In genomic region chr3:30826381-30827061, GRCh38 we compare ENCODE assay signal across 14 cellular contexts.
DNase-seq lines count a peak whose midpoint lies in the region; ATAC-seq, FAIRE-seq and TF ChIP-seq lines count a peak whose summit lies in the region.
"Had no signal": no experiment of that assay in that cellular context is flagged by ENCODE, and none has a peak within 500 bp of the region (broad histone marks: within the 10 kb centered on the region; RNA-seq: fewer than 3 reads in every experiment).

No MANE protein-coding gene starts in this region.

- intact Hi-C loops in endothelial cell of umbilical vein (cut with micrococcal nuclease) = no loop called here

- TF ChIP-seq CTCF in endothelial cell of umbilical vein (IDR thresholded peaks at IDR 0.05; ENCODE audit: extremely low read depth in 1 of 2, insufficient read depth in 1 of 2, low read depth in 1 of 2, low read length in 2 of 2) = no peak

- DNase-seq in Daoy (ENCODE audit: low read depth) (peak; percentile 1), NCI-H446 (lab: John Stamatoyannopoulos, UW) (peak; percentile 87 to 95), endothelial cell of umbilical vein (ENCODE audit: low read depth, low spot score) (peak; percentile 20), myocyte (ENCODE audit: low read depth) (peak; percentile 87), HT-29 (ENCODE audit: low spot score) (no peak), hippocampal formation (lab: John Stamatoyannopoulos, UW) (no peak)
- DNase-seq: activated gamma-delta T cell treated with Interleukin-2 at 50 U/mL for 16 hours, brain microvascular endothelial cell, glutamatergic neuron, NCI-H2227 treated with DMSO at 0.1 percent for 48 hours, PC-9 had no signal

- no peak overlapping the region for H3K27ac ChIP-seq in endothelial cell of umbilical vein (ENCODE audit: insufficient read depth, low read depth, low read length)
- H3K27ac ChIP-seq: brain microvascular endothelial cell, PC-9 had no signal

- no peak for TF ChIP-seq POLR2A in endothelial cell of umbilical vein (IDR thresholded peaks at IDR 0.05; ENCODE audit: low read depth, low read length)

- no peaks in the 10 kb centered on the region for H4K20me1 ChIP-seq in endothelial cell of umbilical vein (replicated peaks; ENCODE audit: control insufficient read depth, extremely low read depth, insufficient read depth, low read length)

- POLR2A ChIA-PET in endothelial cell of umbilical vein (lab: Charles Lee) = no interaction called here

- peaks cover 5% of the 10 kb centered on the region for H3K4me1 ChIP-seq in endothelial cell of umbilical vein (ENCODE audit: control insufficient read depth, extremely low read depth, insufficient read depth, low read length)

- H3K4me3 ChIP-seq in endothelial cell of umbilical vein (replicated peaks in 1 of 3; ENCODE audit: insufficient read depth in 1 of 3, low read depth in 1 of 3, low read length in 3 of 3) = no peak overlapping the region
- H3K4me3 ChIP-seq: PC-9 had no signal

- H3K9ac ChIP-seq in endothelial cell of umbilical vein (replicated peaks; ENCODE audit: extremely low read depth, insufficient read depth, low read length) = no peak overlapping the region

- no peak overlapping the region for H3K4me2 ChIP-seq in endothelial cell of umbilical vein (ENCODE audit: insufficient read depth, low read length)
- H3K4me2 ChIP-seq: PC-9 had no signal

- ATAC-seq in GM19023 (IDR thresholded peaks at IDR 0.05; ENCODE audit: unreplicated experiment) = no peak
- no peak for ATAC-seq in HG02938 (IDR thresholded peaks at IDR 0.05; ENCODE audit: unreplicated experiment)
- ATAC-seq: WTC11 had no signal

- H3K9me3 ChIP-seq in endothelial cell of umbilical vein (replicated peaks; ENCODE audit: control insufficient read depth, insufficient read depth, low read length) = no peaks in the 10 kb centered on the region

- CTCF ChIA-PET in endothelial cell of umbilical vein (lab: Charles Lee) = no interaction called here

- no peaks in the 10 kb centered on the region for H3K79me2 ChIP-seq in endothelial cell of umbilical vein (ENCODE audit: control insufficient read depth, insufficient read depth, low read length)

- no peaks in the 10 kb centered on the region for H3K36me3 ChIP-seq in endothelial cell of umbilical vein (ENCODE audit: control insufficient read depth in 2 of 2, extremely low read depth in 1 of 2, insufficient read depth in 2 of 2, low read length in 2 of 2)
- H3K36me3 ChIP-seq: brain microvascular endothelial cell had no signal

- no peaks in the 10 kb centered on the region for H3K9me1 ChIP-seq in endothelial cell of umbilical vein (replicated peaks; ENCODE audit: control insufficient read depth, extremely low read depth, insufficient read depth, low read length)

- no peak overlapping the region for H2AFZ ChIP-seq in endothelial cell of umbilical vein (ENCODE audit: low read depth, low read length)
- H2AFZ ChIP-seq: PC-9 had no signal

- H3K27me3 ChIP-seq in endothelial cell of umbilical vein (ENCODE audit: control insufficient read depth in 2 of 2, insufficient read depth in 2 of 2, low read length in 2 of 2) = peaks cover 0 to 11% of the 10 kb centered on the region in 2 experiments
- H3K27me3 ChIP-seq: brain microvascular endothelial cell had no signal

- BruUV-seq in endothelial cell of umbilical vein (replicated peaks; lab: Mats Ljungman, UMichigan) = no TSS peak

- FAIRE-seq in endothelial cell of umbilical vein (lab: Jason Lieb, UNC) = peak; percentile 31

- dilution Hi-C loops in endothelial cell of umbilical vein (cut with MboI; ENCODE audit: extremely low pct_ligation_motif_present, low sequenced_read_pairs) = no loop called here

TF ChIP-seq in endothelial cell of umbilical vein, 7 proteins besides CTCF, POLR2A, EP300 and RAD21:
- no peak for TF ChIP-seq GATA2 (IDR thresholded peaks at IDR 0.05; ENCODE audit: insufficient read depth, insufficient read length, low read depth, low read length)
- TF ChIP-seq JUN (IDR thresholded peaks at IDR 0.05; ENCODE audit: borderline replicate concordance, insufficient read depth, insufficient read length, low read depth) = peak; percentile 66
- peak; percentile 12 for TF ChIP-seq FOS (IDR thresholded peaks at IDR 0.05; ENCODE audit: borderline replicate concordance, insufficient read depth, low read length)
TF ChIP-seq in endothelial cell of umbilical vein: peak in this region for 2.

Comparison
In these comparisons a context has a peak if more than half of its experiments do, and no peak if none do; other contexts are left out.
1. DNase-seq: peak in Daoy (single experiment), NCI-H446 (2 of 2), endothelial cell of umbilical vein (single experiment) and myocyte (single experiment); none in HT-29 (single experiment) and hippocampal formation (0 of 2).